9 cellular contexts compared by ENCODE assay signal in genomic region chr18:2881490-2882195, GRCh38. TPM values are rescaled to one million over a fixed set of nuclear protein-coding genes. Genes with fewer than 3 reads are reported as not detected.
DNase-seq lines count a peak whose midpoint lies in the region; ATAC-seq, FAIRE-seq and TF ChIP-seq lines count a peak whose summit lies in the region.
"Had no signal": no experiment of that assay in that cellular context is flagged by ENCODE, and none has a peak within 500 bp of the region (broad histone marks: within the 10 kb centered on the region; RNA-seq: fewer than 3 reads in every experiment).

No MANE protein-coding gene starts in this region.

- no peaks in the 10 kb centered on the region for H3K27me3 ChIP-seq in thyroid gland

- H3K27ac Mint-ChIP-seq in activated CD8-positive, alpha-beta memory T cell treated with anti-CD3 and anti-CD28 coated beads, Interleukin-2, amount 10 ng/mL, durations not matched to agents 7 days and 5 days, result peak overlapping the region; percentile 41

- H3K36me3 Mint-ChIP-seq in activated CD8-positive, alpha-beta memory T cell treated with anti-CD3 and anti-CD28 coated beads, Interleukin-2, amount 10 ng/mL, durations not matched to agents 7 days and 5 days, result peaks cover 6% of the 10 kb centered on the region

- H3K4me1 ChIP-seq in kidney (ENCODE audit: control insufficient read depth in 1 of 2, insufficient read depth in 1 of 2, low read depth in 1 of 2, low read length in 2 of 2), result peaks cover 2 to 5% of the 10 kb centered on the region in 2 donors
- peaks cover 14 to 53% of the 10 kb centered on the region in 2 donors for H3K4me1 ChIP-seq in thyroid gland

- TF ChIP-seq CTCF in kidney (IDR thresholded peaks at IDR 0.05; ENCODE audit: borderline replicate concordance, extremely low read depth, insufficient read depth) (no peak), thyroid gland (IDR thresholded peaks at IDR 0.05) (peak in 3 of 6 experiments; percentile 20 to 52 (median 44))

- no peak overlapping the region for H3K27ac ChIP-seq in kidney (ENCODE audit: low read depth in 2 of 2, low read length in 2 of 2)
- peak overlapping the region; percentile 87 to 92 (median 91) for H3K27ac ChIP-seq in thyroid gland

- intact Hi-C loops in kidney (cut with DNase I) (no loop called here), thyroid gland (cut with DNase I) (no loop called here)

- peak; percentile 3 for FAIRE-seq in kidney (lab: Jason Lieb, UNC)

- H3K4me3 ChIP-seq in kidney (ENCODE audit: low read length in 2 of 2) (no peak overlapping the region), thyroid gland (replicated peaks in 1 of 3) (no peak overlapping the region)

- ATAC-seq in activated CD8-positive, alpha-beta memory T cell treated with anti-CD3 and anti-CD28 coated beads, Interleukin-2, amount 10 ng/mL, durations not matched to agents 7 days and 5 days, result no peak
- no peak for ATAC-seq in HG03139 (IDR thresholded peaks at IDR 0.05; ENCODE audit: unreplicated experiment)
- no peak for ATAC-seq in HG03457 (IDR thresholded peaks at IDR 0.05; ENCODE audit: unreplicated experiment)

- CTCF ChIA-PET in activated CD8-positive, alpha-beta memory T cell treated with anti-CD3 and anti-CD28 coated beads, Interleukin-2, amount 10 ng/mL, durations not matched to agents 7 days and 5 days (lab: Charles Lee), result no interaction called here

- H3K9ac ChIP-seq in kidney (ENCODE audit: low read length in 2 of 2), result no peak overlapping the region

- H3K36me3 ChIP-seq in kidney (ENCODE audit: control insufficient read depth in 1 of 2, insufficient read depth in 2 of 2, low read length in 2 of 2) (no peaks in the 10 kb centered on the region), thyroid gland (no peaks in the 10 kb centered on the region)

- peaks cover 2% of the 10 kb centered on the region for H3K27me3 Mint-ChIP-seq in activated CD8-positive, alpha-beta memory T cell treated with anti-CD3 and anti-CD28 coated beads, Interleukin-2, amount 10 ng/mL, durations not matched to agents 7 days and 5 days

- peak in 1 of 2 donors; percentile 34 for TF ChIP-seq POLR2A in thyroid gland (IDR thresholded peaks at IDR 0.05)

- H3K4me1 Mint-ChIP-seq in activated CD8-positive, alpha-beta memory T cell treated with anti-CD3 and anti-CD28 coated beads, Interleukin-2, amount 10 ng/mL, durations not matched to agents 7 days and 5 days, result peaks cover 22% of the 10 kb centered on the region

- H3K9me3 ChIP-seq in kidney (ENCODE audit: control insufficient read depth in 1 of 2, low read length in 2 of 2) (peaks cover 0 to 1% of the 10 kb centered on the region in 2 donors), thyroid gland (no peaks in the 10 kb centered on the region)

- DNase-seq in activated CD8-positive, alpha-beta memory T cell treated with anti-CD3 and anti-CD28 coated beads, Interleukin-2, amount 10 ng/mL, durations not matched to agents 7 days and 5 days, result no peak
- no peak for DNase-seq in activated CD8-positive, alpha-beta memory T cell treated with anti-CD3 and anti-CD28 coated beads for 24 hours
- DNase-seq in amniotic stem cell (lab: John Stamatoyannopoulos, UW), result peak; percentile 53
- DNase-seq in kidney, result peak; percentile 92
- DNase-seq in thyroid gland, result peak; percentile 96 to 98
- no peak for DNase-seq in CD1c-positive myeloid dendritic cell (ENCODE audit: extremely low spot score)
- DNase-seq: SW 1271 had no signal

- 35 to 38% methylated on average over 17 to 18 of the region's 18 CpGs for WGBS in thyroid gland, 2 donors

- peak overlapping the region; percentile 23 for H3K4me3 Mint-ChIP-seq in activated CD8-positive, alpha-beta memory T cell treated with anti-CD3 and anti-CD28 coated beads, Interleukin-2, amount 10 ng/mL, durations not matched to agents 7 days and 5 days

- H3K9me3 Mint-ChIP-seq in activated CD8-positive, alpha-beta memory T cell treated with anti-CD3 and anti-CD28 coated beads, Interleukin-2, amount 10 ng/mL, durations not matched to agents 7 days and 5 days (ENCODE audit: low read depth), result peaks cover under 1% of the 10 kb centered on the region

RNA-seq across cellular contexts. Expression of gene EMILIN2, which starts 34.8 kb away (rescaled TPM):
- 10 to 100 TPM; 17.3 to 19.0 TPM for total RNA-seq in activated CD8-positive, alpha-beta memory T cell treated with anti-CD3 and anti-CD28 coated beads, Interleukin-2, amount 10 ng/mL, durations not matched to agents 7 days and 5 days
- total RNA-seq in kidney (24.0 TPM), thyroid gland (10 to 100 TPM; 17.9 to 29.9 (median 22.2) TPM)
- 4.3 TPM for polyA plus RNA-seq in kidney (ENCODE audit: insufficient read depth, low read depth, low replicate concordance)

Comparison
In these comparisons a context has a peak if more than half of its experiments do, and no peak if none do; other contexts are left out.
1. DNase-seq: peak in amniotic stem cell (single experiment), kidney (single experiment) and thyroid gland (2 of 2); none in activated CD8-positive, alpha-beta memory T cell treated with anti-CD3 and anti-CD28 coated beads, Interleukin-2, amount 10 ng/mL, durations not matched to agents 7 days and 5 days (single experiment), activated CD8-positive, alpha-beta memory T cell treated with anti-CD3 and anti-CD28 coated beads for 24 hours (single experiment) and CD1c-positive myeloid dendritic cell (single experiment).
2. H3K27ac ChIP-seq: peak in thyroid gland (3 of 3); none in kidney (0 of 2).